ENCODE assay signal across 9 cellular contexts in genomic region chr19:588758-589692, GRCh38. TPM values are rescaled to one million over a fixed set of nuclear protein-coding genes. Genes with fewer than 3 reads are reported as not detected.
DNase-seq lines count a peak whose midpoint lies in the region; ATAC-seq and TF ChIP-seq lines count a peak whose summit lies in the region.
"Had no signal": no experiment of that assay in that cellular context is flagged by ENCODE, and none has a peak within 500 bp of the region (broad histone marks: within the 10 kb centered on the region; RNA-seq: fewer than 3 reads in every experiment).

No MANE protein-coding gene starts in this region.

- H3K4me3 Mint-ChIP-seq in IgD-negative memory B cell = peak overlapping the region; percentile 41 to 83 (median 66)
- peak overlapping the region; percentile 41 for H3K4me3 Mint-ChIP-seq in memory B cell

- H3K27me3 ChIP-seq in uterus = peaks cover 16 to 21% of the 10 kb centered on the region in 2 donors

- no peaks in the 10 kb centered on the region for H3K36me3 Mint-ChIP-seq in IgD-negative memory B cell
- H3K36me3 Mint-ChIP-seq in memory B cell = no peaks in the 10 kb centered on the region

- H3K9me3 Mint-ChIP-seq in IgD-negative memory B cell (no peaks in the 10 kb centered on the region), memory B cell (no peaks in the 10 kb centered on the region)

- no peaks in the 10 kb centered on the region for H3K9me3 ChIP-seq in uterus
- H3K9me3 ChIP-seq: upper lobe of left lung had no signal

- no peak overlapping the region for H3K4me3 ChIP-seq in uterus

- TF ChIP-seq POLR2A in uterus (IDR thresholded peaks at IDR 0.05) = no peak

- H3K4me1 ChIP-seq in uterus = peaks cover 0 to 14% of the 10 kb centered on the region in 2 donors

- H3K4me1 Mint-ChIP-seq in IgD-negative memory B cell = peaks cover 0 to 6% (median 5%) of the 10 kb centered on the region in 3 donors
- peaks cover 2% of the 10 kb centered on the region for H3K4me1 Mint-ChIP-seq in memory B cell

- intact Hi-C loops in uterus (cut with DNase I; ENCODE audit: low total_unique reads) = no loop called here

- peak overlapping the region in 1 of 3 donors; percentile 28 for H3K27ac Mint-ChIP-seq in IgD-negative memory B cell
- peak overlapping the region; percentile 14 for H3K27ac Mint-ChIP-seq in memory B cell

- peak; percentile 27 for ATAC-seq in memory B cell (ENCODE audit: low read depth)
- no peak for ATAC-seq in HG03196 (IDR thresholded peaks at IDR 0.05; ENCODE audit: unreplicated experiment)

- no peaks in the 10 kb centered on the region for H3K36me3 ChIP-seq in uterus
- H3K36me3 ChIP-seq: upper lobe of left lung had no signal

- no peak overlapping the region for H3K27ac ChIP-seq in uterus
- H3K27ac ChIP-seq: upper lobe of left lung had no signal

- DNase-seq in COLO668 (lab: John Stamatoyannopoulos, UW; ENCODE audit: unreplicated experiment) = peak; percentile 73
- peak; percentile 64 for DNase-seq in SW480 (ENCODE audit: low spot score)
- DNase-seq in memory B cell (ENCODE audit: low spot score in 2 of 2) = no peak
- DNase-seq in uterus = no peak
- no peak for DNase-seq in SIG-M5 treated with dmso at 0.1 percent for 504 hours (lab: John Stamatoyannopoulos, UW; ENCODE audit: unreplicated experiment)
- DNase-seq in D341Med (ENCODE audit: low spot score) = no peak

- no peak for TF ChIP-seq CTCF in uterus (IDR thresholded peaks at IDR 0.05)

- H3K27me3 Mint-ChIP-seq in IgD-negative memory B cell (peaks cover 29% of the 10 kb centered on the region), memory B cell (peaks cover 4% of the 10 kb centered on the region)

RNA-seq across cellular contexts. Expression of gene HCN2, which starts 0.7 kb away (rescaled TPM):
- polyA plus RNA-seq in IgD-negative memory B cell = not detected
- total RNA-seq in uterus = under 1 TPM in 1 of 4 donors, not detected in 3; 0.83 TPM

RNA-seq across cellular contexts. Expression of gene BSG, which starts 16.6 kb away (rescaled TPM):
- polyA plus RNA-seq in IgD-negative memory B cell = 287 TPM
- 100 to 1,000 TPM; 211 to 305 (median 280) TPM for total RNA-seq in uterus

RNA-seq across cellular contexts. Expression of gene POLRMT, which starts 44.3 kb away (rescaled TPM):
- 41.9 TPM for polyA plus RNA-seq in IgD-negative memory B cell
- total RNA-seq in uterus = 10 to 100 TPM; 10.5 to 42.0 (median 24.1) TPM

RNA-seq across cellular contexts. Expression of gene GZMM, which starts 45.2 kb away (rescaled TPM):
- 15.8 TPM for polyA plus RNA-seq in IgD-negative memory B cell
- total RNA-seq in uterus = 1 to 10 TPM in 1 of 4 donors, under 1 TPM in 1, not detected in 2; 0.62 to 1.6 TPM

RNA-seq across cellular contexts. Expression of gene FGF22, which starts 50.7 kb away (rescaled TPM):
- not detected for polyA plus RNA-seq in IgD-negative memory B cell
- 1 to 10 TPM in 1 of 4 donors, not detected in 3; 1.4 TPM for total RNA-seq in uterus

Comparison
In these comparisons a context has a peak if more than half of its experiments do, and no peak if none do; other contexts are left out.
1. DNase-seq: peak in COLO668 (single experiment) and SW480 (single experiment); none in memory B cell (0 of 2), uterus (0 of 2), SIG-M5 treated with dmso at 0.1 percent for 504 hours (single experiment) and D341Med (single experiment).